8 cellular contexts compared by ENCODE assay signal in genomic region chr6:26249709-26249958, GRCh38.
DNase-seq lines count a peak whose midpoint lies in the region; ATAC-seq and TF ChIP-seq lines count a peak whose summit lies in the region.

No MANE protein-coding gene starts in this region.

- ATAC-seq in HG02610 (IDR thresholded peaks at IDR 0.05; ENCODE audit: unreplicated experiment) (peak; percentile 14), esophagus mucosa (peak; percentile 22)

- H3K4me1 ChIP-seq in OCI-LY7 (ENCODE audit: insufficient read depth, low read length, poor library complexity, severe bottlenecking), result peaks cover 27% of the 10 kb centered on the region

- H3K4me3 ChIP-seq in OCI-LY7 (ENCODE audit: low read depth, low read length, poor library complexity, severe bottlenecking), result peak overlapping the region; percentile 23

- peak; percentile 78 for DNase-seq in SIG-M5 treated with dmso at 0.1 percent for 504 hours (lab: John Stamatoyannopoulos, UW; ENCODE audit: unreplicated experiment)
- no peak for DNase-seq in SIG-M5 (lab: John Stamatoyannopoulos, UW)
- no peak for DNase-seq in OCI-LY7 (ENCODE audit: low spot score)
- no peak for DNase-seq in osteocyte (ENCODE audit: extremely low spot score, unreplicated experiment)
- DNase-seq in NAMALWA (ENCODE audit: low spot score), result no peak
- no peak for DNase-seq in hippocampal formation (lab: John Stamatoyannopoulos, UW)

- peak overlapping the region; percentile 97 for H3K27ac Mint-ChIP-seq in osteocyte (ENCODE audit: unreplicated experiment)

- H3K9me3 Mint-ChIP-seq in osteocyte (ENCODE audit: unreplicated experiment), result no peaks in the 10 kb centered on the region

- intact Hi-C loops in OCI-LY7 (cut with micrococcal nuclease; ENCODE audit: unreplicated experiment), result no loop called here

- H3K4me1 Mint-ChIP-seq in osteocyte (ENCODE audit: unreplicated experiment), result peaks cover 37% of the 10 kb centered on the region

- H3K27me3 Mint-ChIP-seq in osteocyte (ENCODE audit: unreplicated experiment), result no peaks in the 10 kb centered on the region

- no TSS peak for BruUV-seq in OCI-LY7 (replicated peaks; lab: Mats Ljungman, UMichigan)

- H3K4me2 ChIP-seq in OCI-LY7 (ENCODE audit: low read length), result peak overlapping the region; percentile 34; the same call in 1 of the 2 replicates

- TF ChIP-seq CTCF in OCI-LY7 (conservative IDR thresholded peaks at IDR 0.05; ENCODE audit: low read length), result 0 out of 2 replicates have a peak, but pooled peaks have one; percentile 24
- no peak for TF ChIP-seq CTCF in osteocyte (IDR thresholded peaks at IDR 0.05)

- no peaks in the 10 kb centered on the region; the same call in 1 of the 2 replicates for H3K36me3 ChIP-seq in OCI-LY7 (ENCODE audit: insufficient read depth, low read length)

- no peaks in the 10 kb centered on the region for H4K20me1 ChIP-seq in OCI-LY7 (ENCODE audit: insufficient read depth, low read length)

- CTCF ChIA-PET in OCI-LY7 (lab: Charles Lee; ENCODE audit: unreplicated experiment), result no interaction called here

- POLR2A ChIA-PET in OCI-LY7 (lab: Charles Lee), result interaction anchor here (0.6 to 2.4 kb wide), 6 partner anchors 13 to 301 kb away, joined by 3 to 11 read pairs (median 6); a partner anchor contains a TSS

- H3K79me2 ChIP-seq in OCI-LY7 (ENCODE audit: insufficient read depth, low read depth, low read length), result no peaks in the 10 kb centered on the region

- peak overlapping the region; percentile 81 for H3K4me3 Mint-ChIP-seq in osteocyte (ENCODE audit: unreplicated experiment)

- no peaks in the 10 kb centered on the region for H3K9me2 ChIP-seq in OCI-LY7 (ENCODE audit: insufficient read depth, low read length)

- H2AFZ ChIP-seq in OCI-LY7 (ENCODE audit: low read length), result peak overlapping the region; percentile 79

- peaks cover 17% of the 10 kb centered on the region; the same call in 1 of the 2 replicates for H3K9me3 ChIP-seq in OCI-LY7 (ENCODE audit: low read length)

- no peak overlapping the region for H3K27ac ChIP-seq in OCI-LY7 (ENCODE audit: low read depth, low read length, poor library complexity, severe bottlenecking)

- no peaks in the 10 kb centered on the region for H3K36me3 Mint-ChIP-seq in osteocyte (ENCODE audit: unreplicated experiment)
